Comparison of ENCODE assay signal across 18 cellular contexts in genomic region chr5:160432188-160432587, GRCh38. TPM values are rescaled to one million over a fixed set of nuclear protein-coding genes. Genes with fewer than 3 reads are reported as not detected.
DNase-seq lines count a peak whose midpoint lies in the region; ATAC-seq and TF ChIP-seq lines count a peak whose summit lies in the region.
"Had no signal": no experiment of that assay in that cellular context is flagged by ENCODE, and none has a peak within 500 bp of the region (broad histone marks: within the 10 kb centered on the region; RNA-seq: fewer than 3 reads in every experiment).

No MANE protein-coding gene starts in this region.

- peaks cover 19% of the 10 kb centered on the region for H3K36me3 Mint-ChIP-seq in stimulated activated effector memory CD8-positive, alpha-beta T cell treated with anti-CD3 and anti-CD28 coated beads, Interleukin-12 subunit alpha, Interleukin-12 subunit beta, amount 100 ng/mL, for 72 hours

- H3K4me3 Mint-ChIP-seq in stimulated activated effector memory CD8-positive, alpha-beta T cell treated with anti-CD3 and anti-CD28 coated beads, Interleukin-12 subunit alpha, Interleukin-12 subunit beta, amount 100 ng/mL, for 72 hours = no peak overlapping the region
- H3K4me3 Mint-ChIP-seq: activated CD8-positive, alpha-beta T cell treated with anti-CD3 and anti-CD28 coated beads for 36 hours; activated naive CD8-positive, alpha-beta T cell; naive thymus-derived CD8-positive, alpha-beta T cell had no signal

- H3K4me1 Mint-ChIP-seq in stimulated activated effector memory CD8-positive, alpha-beta T cell treated with anti-CD3 and anti-CD28 coated beads, Interleukin-12 subunit alpha, Interleukin-12 subunit beta, amount 100 ng/mL, for 72 hours = peaks cover 11% of the 10 kb centered on the region

- TF ChIP-seq POLR2A in HCT116 (IDR thresholded peaks at IDR 0.05; ENCODE audit: borderline replicate concordance, extremely low read depth, insufficient read depth, insufficient read length) = no peak

- no peak overlapping the region for H3K4me3 ChIP-seq in HCT116 (replicated peaks in 1 of 2; ENCODE audit: low read depth in 1 of 2, low read length in 2 of 2)
- no peak overlapping the region for H3K4me3 ChIP-seq in Karpas-422 (ENCODE audit: low read length)
- H3K4me3 ChIP-seq: hepatocyte, lung, sigmoid colon had no signal

- no peak overlapping the region for H3K27ac ChIP-seq in HCT116 (ENCODE audit: low read depth, low read length)
- no peak overlapping the region for H3K27ac ChIP-seq in Karpas-422 (ENCODE audit: low read length)
- H3K27ac ChIP-seq: hepatocyte, sigmoid colon, VCaP had no signal

- H3K9me2 ChIP-seq in HCT116 (ENCODE audit: insufficient read depth) (no peaks in the 10 kb centered on the region; the same call in 1 of the 2 replicates), Karpas-422 (replicated peaks; ENCODE audit: insufficient read depth, low read length) (no peaks in the 10 kb centered on the region)

- POLR2A ChIA-PET in HCT116 (lab: Charles Lee) = no interaction called here

- RAD21 ChIA-PET in HCT116 (lab: Charles Lee; ENCODE audit: low non-redundant PET in 1 of 2, low total read pairs in 2 of 2, uncharacterized antibody in 2 of 2, unreplicated experiment in 2 of 2) = no interaction called here

- H3K9me3 ChIP-seq in HCT116 (ENCODE audit: control insufficient read depth in 1 of 2, insufficient read depth in 1 of 2, low read depth in 1 of 2, low read length in 2 of 2) (no peaks in the 10 kb centered on the region), Karpas-422 (ENCODE audit: low read length) (no peaks in the 10 kb centered on the region)
- H3K9me3 ChIP-seq: sigmoid colon had no signal

- H4K20me1 ChIP-seq in HCT116 (ENCODE audit: insufficient read depth) (no peaks in the 10 kb centered on the region), Karpas-422 (ENCODE audit: insufficient read depth, low read depth, low read length) (no peaks in the 10 kb centered on the region)

- H3K4me2 ChIP-seq in HCT116 (ENCODE audit: low read length) (no peak overlapping the region), Karpas-422 (ENCODE audit: low read depth, low read length, poor library complexity, severe bottlenecking) (no peak overlapping the region)
- H3K4me2 ChIP-seq: hepatocyte had no signal

- intact Hi-C loops in HCT116 (cut with micrococcal nuclease) = no loop called here

- TF ChIP-seq CTCF in HCT116 (IDR thresholded peaks at IDR 0.05 in 2 of 3, conservative IDR thresholded peaks at IDR 0.05 in 1 of 3; ENCODE audit: borderline replicate concordance in 1 of 3, insufficient read depth in 1 of 3, low read depth in 2 of 3, low read length in 2 of 3) = no peak
- no peak for TF ChIP-seq CTCF in GM10266 (IDR thresholded peaks at IDR 0.05; ENCODE audit: control insufficient read depth, insufficient read depth, low read depth, missing control alignments)

- DNase-seq in HCT116 (ENCODE audit: low read depth, low spot score) (no peak), Karpas-422 (peak; percentile 58), HuH-7.5 (ENCODE audit: low spot score) (no peak), GM10266 (ENCODE audit: extremely low spot score) (no peak), cerebellum (ENCODE audit: low spot score) (no peak)
- DNase-seq in stimulated activated effector memory CD8-positive, alpha-beta T cell treated with anti-CD3 and anti-CD28 coated beads, Interleukin-12 subunit alpha, Interleukin-12 subunit beta, amount 100 ng/mL, for 72 hours (ENCODE audit: low spot score in 2 of 2) = no peak
- DNase-seq: activated CD8-positive, alpha-beta T cell treated with anti-CD3 and anti-CD28 coated beads for 36 hours; COR-L47; naive thymus-derived CD8-positive, alpha-beta T cell; NCI-H1417; NCI-H446; sigmoid colon; stimulated activated CD4-positive, alpha-beta T cell treated with anti-CD3 and anti-CD28 coated beads, Interleukin-2, amount 100 ng/mL, for 24 hours had no signal

- H3K4me1 ChIP-seq in HCT116 (ENCODE audit: control insufficient read depth in 1 of 2, insufficient read depth in 2 of 2, low read length in 2 of 2) (no peaks in the 10 kb centered on the region), Karpas-422 (ENCODE audit: low read length) (peaks cover 59% of the 10 kb centered on the region)
- H3K4me1 ChIP-seq: sigmoid colon had no signal

- H3K79me2 ChIP-seq in HCT116 (ENCODE audit: insufficient read depth, low read length) = no peaks in the 10 kb centered on the region; the same call in 1 of the 2 replicates
- H3K79me2 ChIP-seq in Karpas-422 (ENCODE audit: low read length) = no peaks in the 10 kb centered on the region
- H3K79me2 ChIP-seq: hepatocyte had no signal

- no TSS peak for BruUV-seq in HCT116 (replicated peaks; lab: Mats Ljungman, UMichigan)

- ATAC-seq in GM18861 (IDR thresholded peaks at IDR 0.05; ENCODE audit: unreplicated experiment) = peak; percentile 40
- ATAC-seq in HCT116 = 0 out of 2 replicates have a peak, but pooled peaks have one; percentile 32
- ATAC-seq in stimulated activated effector memory CD8-positive, alpha-beta T cell treated with anti-CD3 and anti-CD28 coated beads, Interleukin-12 subunit alpha, Interleukin-12 subunit beta, amount 100 ng/mL, for 72 hours = peak; percentile 22
- ATAC-seq: activated CD8-positive, alpha-beta T cell treated with anti-CD3 and anti-CD28 coated beads for 36 hours; naive thymus-derived CD8-positive, alpha-beta T cell had no signal

- no peaks in the 10 kb centered on the region for H3K27me3 ChIP-seq in HCT116 (ENCODE audit: insufficient read depth, low read length)
- H3K27me3 ChIP-seq in Karpas-422 (ENCODE audit: low read length) = no peaks in the 10 kb centered on the region
- H3K27me3 ChIP-seq: hepatocyte, sigmoid colon had no signal

- CTCF ChIA-PET in HCT116 (lab: Charles Lee) = no interaction called here

- H3K9me3 Mint-ChIP-seq in stimulated activated effector memory CD8-positive, alpha-beta T cell treated with anti-CD3 and anti-CD28 coated beads, Interleukin-12 subunit alpha, Interleukin-12 subunit beta, amount 100 ng/mL, for 72 hours = no peaks in the 10 kb centered on the region
- H3K9me3 Mint-ChIP-seq: activated CD8-positive, alpha-beta T cell treated with anti-CD3 and anti-CD28 coated beads for 36 hours; naive thymus-derived CD8-positive, alpha-beta T cell had no signal

- H3K9ac ChIP-seq in HCT116 (ENCODE audit: low read length) = no peak overlapping the region
- no peak overlapping the region for H3K9ac ChIP-seq in Karpas-422 (ENCODE audit: low read length)

- no peak for TF ChIP-seq RAD21 in HCT116 (IDR thresholded peaks at IDR 0.05; ENCODE audit: low read depth)

- no peak overlapping the region for H3K27ac Mint-ChIP-seq in stimulated activated effector memory CD8-positive, alpha-beta T cell treated with anti-CD3 and anti-CD28 coated beads, Interleukin-12 subunit alpha, Interleukin-12 subunit beta, amount 100 ng/mL, for 72 hours
- H3K27ac Mint-ChIP-seq: activated CD8-positive, alpha-beta T cell treated with anti-CD3 and anti-CD28 coated beads for 36 hours; activated naive CD8-positive, alpha-beta T cell; naive thymus-derived CD8-positive, alpha-beta T cell had no signal

- no peak overlapping the region for H2AFZ ChIP-seq in HCT116 (ENCODE audit: low read depth, low read length, poor library complexity, severe bottlenecking)
- H2AFZ ChIP-seq in Karpas-422 (ENCODE audit: low read length) = no peak overlapping the region
- H2AFZ ChIP-seq: hepatocyte had no signal

- H3K36me3 ChIP-seq in HCT116 (ENCODE audit: control insufficient read depth in 1 of 2, insufficient read depth in 2 of 2, low read length in 2 of 2) = peaks cover 16 to 19% of the 10 kb centered on the region in 2 experiments
- peaks cover 19% of the 10 kb centered on the region for H3K36me3 ChIP-seq in Karpas-422 (ENCODE audit: insufficient read depth, low read length)
- H3K36me3 ChIP-seq: sigmoid colon had no signal

TF ChIP-seq in HCT116, 20 proteins besides CTCF, POLR2A, EP300 and RAD21:
- no peak for TF ChIP-seq SIN3A (IDR thresholded peaks at IDR 0.05; ENCODE audit: low read depth)
- TF ChIP-seq CEBPB (IDR thresholded peaks at IDR 0.05; ENCODE audit: low read depth) = no peak
- no peak for TF ChIP-seq CBX3 (IDR thresholded peaks at IDR 0.05; ENCODE audit: low read depth)
- no peak for TF ChIP-seq EGR1 (IDR thresholded peaks at IDR 0.05; ENCODE audit: low read depth)
- TF ChIP-seq ELF1 (IDR thresholded peaks at IDR 0.05; ENCODE audit: borderline replicate concordance, low read depth) = no peak
- TF ChIP-seq JUND (IDR thresholded peaks at IDR 0.05) = no peak
- no peak for TF ChIP-seq SRF (IDR thresholded peaks at IDR 0.05; ENCODE audit: low read depth)
- no peak for TF ChIP-seq FOSL1 (IDR thresholded peaks at IDR 0.05; ENCODE audit: low read depth)
- TF ChIP-seq EZH2 (IDR thresholded peaks at IDR 0.05) = no peak
- no peak for TF ChIP-seq TCF7L2 (IDR thresholded peaks at IDR 0.05; ENCODE audit: borderline replicate concordance, extremely low read depth, insufficient read depth, insufficient read length)
TF ChIP-seq in HCT116: peak in this region for 0.

RNA-seq across cellular contexts. Expression of gene PTTG1, which starts 10.5 kb away (rescaled TPM):
- 183 TPM for total RNA-seq in HCT116 (2021; ENCODE audit: unreplicated experiment)
- polyA plus RNA-seq in HCT116 (2012) = 175 and 244 TPM in 2 replicates
- 137 and 234 TPM in 2 replicates for total RNA-seq in Karpas-422 (2014; rRNA removed; shearing (Covaris generic); ENCODE audit: low replicate concordance)
- total RNA-seq in cerebellum = 32.8 TPM

RNA-seq across cellular contexts. Expression of gene SLU7, which starts 13.3 kb away (rescaled TPM):
- total RNA-seq in HCT116 (2021; ENCODE audit: unreplicated experiment) (43.6 TPM), cerebellum (34.8 TPM)
- 32.3 and 47.5 TPM in 2 replicates for polyA plus RNA-seq in HCT116 (2012)
- total RNA-seq in Karpas-422 (2014; rRNA removed; shearing (Covaris generic); ENCODE audit: low replicate concordance) = 44.2 and 65.3 TPM in 2 replicates

RNA-seq across cellular contexts. Expression of gene FAM200C, which starts 32.3 kb away (rescaled TPM):
- 4.2 TPM for total RNA-seq in HCT116 (2021; ENCODE audit: unreplicated experiment)
- polyA plus RNA-seq in HCT116 (2012) = 0.90 and 1.6 TPM in 2 replicates
- total RNA-seq in Karpas-422 (2014; rRNA removed; shearing (Covaris generic); ENCODE audit: low replicate concordance) = 0.76 and 2.0 TPM in 2 replicates
- total RNA-seq in cerebellum = 24.4 TPM
